ENCODE assay signal across 10 cellular contexts in the genomic region with DNA sequence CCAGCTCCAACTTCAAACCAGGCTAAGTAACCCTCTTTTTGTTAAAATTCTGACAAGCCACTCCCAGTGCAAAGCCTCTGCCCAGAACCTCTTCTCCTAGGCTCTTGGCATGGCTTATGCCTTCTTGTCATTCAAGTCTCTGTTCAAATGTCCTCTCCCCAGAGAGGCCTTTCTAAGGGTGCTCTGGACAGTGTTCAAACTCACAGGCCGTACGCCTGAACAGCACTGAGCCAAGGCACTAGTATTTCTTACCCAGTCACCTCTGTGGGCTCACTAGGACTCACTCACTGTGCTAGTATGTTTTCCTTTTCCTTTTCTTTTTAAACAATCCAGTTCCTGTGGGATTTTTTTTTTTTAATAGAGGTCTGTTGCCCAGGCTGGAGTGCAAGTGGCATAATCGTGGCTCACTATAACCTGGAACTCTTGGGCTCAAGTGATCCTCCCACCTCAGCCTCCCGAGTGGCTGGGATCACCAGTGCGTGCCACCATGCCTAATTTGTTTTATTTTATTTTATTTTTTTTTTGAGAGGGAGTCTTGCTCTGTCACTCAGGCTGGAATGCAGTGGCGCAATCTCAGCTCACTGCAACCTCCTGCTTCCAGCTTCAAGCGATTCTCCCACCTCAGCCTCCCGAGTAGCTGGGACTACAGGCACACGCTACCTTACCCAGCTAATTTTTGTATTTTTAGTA. TPM values are rescaled to one million over a fixed set of nuclear protein-coding genes. Genes with fewer than 3 reads are reported as not detected.
DNase-seq lines count a peak whose midpoint lies in the region; ATAC-seq and TF ChIP-seq lines count a peak whose summit lies in the region.
"Had no signal": no experiment of that assay in that cellular context is flagged by ENCODE, and none has a peak within 500 bp of the region (broad histone marks: within the 10 kb centered on the region; RNA-seq: fewer than 3 reads in every experiment).

No MANE protein-coding gene starts in this region.

- peaks cover 6% of the 10 kb centered on the region for H3K79me2 ChIP-seq in trophoblast cell (ENCODE audit: control insufficient read depth, insufficient read depth, low read length, poor library complexity)

- H3K79me1 ChIP-seq in trophoblast cell (ENCODE audit: low read length): peaks cover 7% of the 10 kb centered on the region

- ATAC-seq in RWPE2 (ENCODE audit: low read depth) (no peak), GM19467 (IDR thresholded peaks at IDR 0.05; ENCODE audit: unreplicated experiment) (no peak), GM19328 (IDR thresholded peaks at IDR 0.05; ENCODE audit: unreplicated experiment) (no peak)

- H2BK5ac ChIP-seq in trophoblast cell (ENCODE audit: low read depth, low read length, poor library complexity): no peak overlapping the region

- H3K4me2 ChIP-seq in trophoblast cell (ENCODE audit: low read length): no peak overlapping the region

- DNase-seq in DMS79 treated with DMSO at 0.1 percent for 48 hours (lab: John Stamatoyannopoulos, UW) (peak; percentile 12), RWPE2 (ENCODE audit: low spot score) (no peak), esophagus squamous epithelium (lab: John Stamatoyannopoulos, UW) (no peak), trophoblast cell (peak; percentile 24 to 50), NCI-H2029 treated with DMSO at 0.1 percent for 48 hours (lab: John Stamatoyannopoulos, UW) (no peak), DMS153 (lab: John Stamatoyannopoulos, UW) (no peak)
- DNase-seq: NCI-H446 treated with DMSO at 0.1 percent for 48 hours had no signal

- WGBS in esophagus squamous epithelium, 2 donors: 73 to 75% methylated on average over 9 of the region's 9 CpGs
- no CpG with 5 or more reads among the region's 9 CpGs for WGBS in trophoblast cell (ENCODE audit: extremely low coverage, insufficient coverage, insufficient read length)

- no peak overlapping the region for H3K9ac ChIP-seq in trophoblast cell (ENCODE audit: low read length)

- H3K27me3 ChIP-seq in RWPE2 (ENCODE audit: insufficient read depth, poor library complexity, severe bottlenecking) (no peaks in the 10 kb centered on the region), esophagus squamous epithelium (no peaks in the 10 kb centered on the region), trophoblast cell (ENCODE audit: insufficient read depth, low read length) (no peaks in the 10 kb centered on the region)

- H3K4ac ChIP-seq in trophoblast cell (ENCODE audit: low read depth, low read length): no peak overlapping the region

- H3K27ac ChIP-seq in RWPE2 (ENCODE audit: poor library complexity, severe bottlenecking) (peak overlapping the region; percentile 79), esophagus squamous epithelium (peak overlapping the region in 3 of 4 donors; percentile 35 to 98 (median 96)), trophoblast cell (ENCODE audit: low read depth, low read length) (no peak overlapping the region)

- 0 out of 2 replicates have a peak, but pooled peaks cover 5% of the 10 kb centered on the region for H3K36me3 ChIP-seq in RWPE2 (ENCODE audit: low read depth)
- H3K36me3 ChIP-seq in esophagus squamous epithelium: no peaks in the 10 kb centered on the region
- H3K36me3 ChIP-seq in trophoblast cell (ENCODE audit: control insufficient read depth in 1 of 2, insufficient read depth in 2 of 2, low read length in 2 of 2): no peaks in the 10 kb centered on the region

- H3K9me3 ChIP-seq in RWPE2 (ENCODE audit: severe bottlenecking) (no peaks in the 10 kb centered on the region), esophagus squamous epithelium (no peaks in the 10 kb centered on the region), trophoblast cell (ENCODE audit: insufficient read depth, low read depth, low read length) (no peaks in the 10 kb centered on the region)

- H3K23ac ChIP-seq in trophoblast cell (ENCODE audit: low read length): no peak overlapping the region

- no peak overlapping the region for H2AFZ ChIP-seq in trophoblast cell (ENCODE audit: insufficient read depth, low read length, poor library complexity)

- no peak overlapping the region for H3K14ac ChIP-seq in trophoblast cell (ENCODE audit: low read length)

- H4K91ac ChIP-seq in trophoblast cell (ENCODE audit: low read depth, low read length): no peak overlapping the region

- H3K4me1 ChIP-seq in RWPE2 (ENCODE audit: insufficient read depth, poor library complexity, severe bottlenecking) (peaks cover 5% of the 10 kb centered on the region), esophagus squamous epithelium (peaks cover 17 to 45% (median 24%) of the 10 kb centered on the region in 3 donors), trophoblast cell (ENCODE audit: control insufficient read depth in 1 of 2, insufficient read depth in 2 of 2, low read length in 2 of 2) (peaks cover 7 to 21% of the 10 kb centered on the region in 2 experiments)

- no peak overlapping the region for H4K8ac ChIP-seq in trophoblast cell (ENCODE audit: low read depth, low read length)

- no peak overlapping the region for H2BK120ac ChIP-seq in trophoblast cell (ENCODE audit: insufficient read depth, low read length, poor library complexity)

- H2BK12ac ChIP-seq in trophoblast cell (ENCODE audit: low read length): no peak overlapping the region

- H3K18ac ChIP-seq in trophoblast cell (ENCODE audit: low read length): no peak overlapping the region

- H2AK5ac ChIP-seq in trophoblast cell (ENCODE audit: low read length): no peak overlapping the region

- intact Hi-C loops in esophagus squamous epithelium (cut with DNase I): no loop called here

- no peak overlapping the region for H4K12ac ChIP-seq in trophoblast cell (ENCODE audit: low read depth, low read length)

- no peak for TF ChIP-seq POLR2A in esophagus squamous epithelium (IDR thresholded peaks at IDR 0.05)

- no peak overlapping the region for H3K4me3 ChIP-seq in RWPE2 (ENCODE audit: severe bottlenecking)
- H3K4me3 ChIP-seq in esophagus squamous epithelium: no peak overlapping the region
- no peak overlapping the region for H3K4me3 ChIP-seq in trophoblast cell (ENCODE audit: low read depth, low read length)

- no peak for TF ChIP-seq CTCF in RWPE2 (IDR thresholded peaks at IDR 0.05; ENCODE audit: poor library complexity, severe bottlenecking)
- no peak for TF ChIP-seq CTCF in esophagus squamous epithelium (IDR thresholded peaks at IDR 0.05)

RNA-seq across cellular contexts. Expression of gene ASF1B, which starts 2.3 kb away (rescaled TPM):
- total RNA-seq in esophagus squamous epithelium: 10 to 100 TPM in 2 of 4 donors, 1 to 10 TPM in 2; 3.2 to 25.6 (median 14.2) TPM
- 14.9 and 16.1 TPM in 2 replicates for polyA plus RNA-seq in trophoblast cell (2013)

RNA-seq across cellular contexts. Expression of gene PRKACA, which starts 21.2 kb away (rescaled TPM):
- 10 to 100 TPM; 28.6 to 42.8 (median 37.0) TPM for total RNA-seq in esophagus squamous epithelium
- polyA plus RNA-seq in trophoblast cell (2013): 55.0 and 56.5 TPM in 2 replicates

RNA-seq across cellular contexts. Expression of gene SAMD1, which starts 48.2 kb away (rescaled TPM):
- total RNA-seq in esophagus squamous epithelium: 10 to 100 TPM; 16.8 to 32.2 (median 27.1) TPM
- polyA plus RNA-seq in trophoblast cell (2013): 68.4 and 68.7 TPM in 2 replicates

RNA-seq across cellular contexts. Expression of gene C19orf67, which starts 53.1 kb away (rescaled TPM):
- not detected for total RNA-seq in esophagus squamous epithelium
- polyA plus RNA-seq in trophoblast cell (2013): 0.19 TPM in 1 of 2 replicates, not detected in the other
- total RNA-seq: kidney epithelial cell had no signal

Comparison
In these comparisons a context has a peak if more than half of its experiments do, and no peak if none do; other contexts are left out.
1. DNase-seq: peak in DMS79 treated with DMSO at 0.1 percent for 48 hours (single experiment) and trophoblast cell (2 of 2); none in RWPE2 (single experiment), esophagus squamous epithelium (single experiment), NCI-H2029 treated with DMSO at 0.1 percent for 48 hours (single experiment) and DMS153 (single experiment).